15 cellular contexts compared by ENCODE assay signal in the genomic region with DNA sequence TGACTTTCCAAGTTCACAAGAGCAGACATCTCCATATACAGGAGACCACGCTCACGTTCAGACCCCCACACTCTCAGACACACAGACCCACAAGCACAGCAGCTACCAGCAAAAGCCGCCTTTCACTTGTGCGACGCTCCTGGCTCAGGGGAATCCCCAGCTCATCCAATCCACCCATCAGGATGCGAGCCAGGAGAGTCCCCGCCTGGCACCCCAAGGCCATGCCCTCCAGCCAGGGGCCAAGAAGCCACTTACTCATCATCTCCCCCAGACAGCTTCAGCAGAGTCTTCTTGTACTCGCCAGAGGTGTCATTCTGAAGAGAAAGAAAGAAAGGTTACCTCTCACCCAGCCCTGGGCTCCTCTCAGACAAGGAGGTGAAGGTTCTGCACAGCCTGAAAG. TPM values are rescaled to one million over a fixed set of nuclear protein-coding genes. Genes with fewer than 3 reads are reported as not detected.
DNase-seq lines count a peak whose midpoint lies in the region; ATAC-seq and TF ChIP-seq lines count a peak whose summit lies in the region.
"Had no signal": no experiment of that assay in that cellular context is flagged by ENCODE, and none has a peak within 500 bp of the region (broad histone marks: within the 10 kb centered on the region; RNA-seq: fewer than 3 reads in every experiment).

No MANE protein-coding gene starts in this region.

- POLR2A ChIA-PET in activated CD8-positive, alpha-beta T cell treated with anti-CD3 and anti-CD28 coated beads for 36 hours (lab: Charles Lee) = interaction anchor here (1.2 to 1.9 kb wide), 3 partner anchors 10 to 17 kb away, joined by 4 to 6 read pairs (median 5); no protein-coding TSS in a partner anchor

- TF ChIP-seq CTCF in activated CD8-positive, alpha-beta T cell treated with anti-CD3 and anti-CD28 coated beads for 36 hours (IDR thresholded peaks at IDR 0.05) = no peak

- H3K4me3 Mint-ChIP-seq in stimulated activated naive CD8-positive, alpha-beta T cell treated with anti-CD3 and anti-CD28 coated beads, Interleukin-15, Interleukin-2, amounts not matched to agents 100 ng/mL and 50 ng/mL, for 24 hours = no peak overlapping the region
- H3K4me3 Mint-ChIP-seq in activated CD8-positive, alpha-beta T cell treated with anti-CD3 and anti-CD28 coated beads for 36 hours = no peak overlapping the region
- H3K4me3 Mint-ChIP-seq in memory B cell = no peak overlapping the region
- H3K4me3 Mint-ChIP-seq: mesothelial cell of epicardium had no signal

- CTCF ChIA-PET in activated CD8-positive, alpha-beta T cell treated with anti-CD3 and anti-CD28 coated beads for 36 hours (lab: Charles Lee) = interaction anchor here (3.0 to 9.4 kb wide), 6 partner anchors 11 to 112 kb away, joined by 26 to 413 read pairs (median 106); no protein-coding TSS in a partner anchor

- H3K9me3 Mint-ChIP-seq in stimulated activated naive CD8-positive, alpha-beta T cell treated with anti-CD3 and anti-CD28 coated beads, Interleukin-15, Interleukin-2, amounts not matched to agents 100 ng/mL and 50 ng/mL, for 24 hours = no peaks in the 10 kb centered on the region
- H3K9me3 Mint-ChIP-seq in activated CD8-positive, alpha-beta T cell treated with anti-CD3 and anti-CD28 coated beads for 36 hours = no peaks in the 10 kb centered on the region
- H3K9me3 Mint-ChIP-seq in memory B cell = no peaks in the 10 kb centered on the region
- H3K9me3 Mint-ChIP-seq: mesothelial cell of epicardium had no signal

- no peak for ATAC-seq in stimulated activated naive CD8-positive, alpha-beta T cell treated with anti-CD3 and anti-CD28 coated beads, Interleukin-15, Interleukin-2, amounts not matched to agents 100 U/mL and 50 U/mL, for 24 hours
- peak; percentile 6 for ATAC-seq in activated CD8-positive, alpha-beta T cell treated with anti-CD3 and anti-CD28 coated beads for 36 hours
- no peak for ATAC-seq in memory B cell (ENCODE audit: low read depth)
- no peak for ATAC-seq in GM19351 (IDR thresholded peaks at IDR 0.05; ENCODE audit: unreplicated experiment)
- ATAC-seq: left lobe of liver, SK-N-SH treated with all-trans-retinoic acid at 6 μM for 48 hours had no signal

- DNase-seq in stimulated activated naive CD8-positive, alpha-beta T cell treated with anti-CD3 and anti-CD28 coated beads, Interleukin-15, Interleukin-2, amounts not matched to agents 100 U/mL and 50 U/mL, for 24 hours = no peak
- no peak for DNase-seq in activated CD8-positive, alpha-beta T cell treated with anti-CD3 and anti-CD28 coated beads for 36 hours
- DNase-seq in memory B cell (ENCODE audit: low spot score in 2 of 2) = no peak
- no peak for DNase-seq in NCI-H2107 (lab: John Stamatoyannopoulos, UW)
- DNase-seq in head of caudate nucleus = no peak
- DNase-seq: Caco-2; effector memory CD4-positive, alpha-beta T cell; IMR-90; MM.1S; stimulated activated CD8-positive, alpha-beta memory T cell treated with anti-CD3 and anti-CD28 coated beads, Interleukin-4, amount 100 ng/mL, for 48 hours had no signal

- peaks cover 90% of the 10 kb centered on the region for H3K36me3 Mint-ChIP-seq in stimulated activated naive CD8-positive, alpha-beta T cell treated with anti-CD3 and anti-CD28 coated beads, Interleukin-15, Interleukin-2, amounts not matched to agents 100 ng/mL and 50 ng/mL, for 24 hours (ENCODE audit: low read depth)
- peaks cover 88% of the 10 kb centered on the region for H3K36me3 Mint-ChIP-seq in activated CD8-positive, alpha-beta T cell treated with anti-CD3 and anti-CD28 coated beads for 36 hours (ENCODE audit: low read depth)
- peaks cover 46% of the 10 kb centered on the region for H3K36me3 Mint-ChIP-seq in memory B cell

- peaks cover 97% of the 10 kb centered on the region for H3K4me1 Mint-ChIP-seq in stimulated activated naive CD8-positive, alpha-beta T cell treated with anti-CD3 and anti-CD28 coated beads, Interleukin-15, Interleukin-2, amounts not matched to agents 100 ng/mL and 50 ng/mL, for 24 hours (ENCODE audit: low read depth)
- peaks cover 82% of the 10 kb centered on the region for H3K4me1 Mint-ChIP-seq in activated CD8-positive, alpha-beta T cell treated with anti-CD3 and anti-CD28 coated beads for 36 hours (ENCODE audit: low read depth)
- peaks cover 47% of the 10 kb centered on the region for H3K4me1 Mint-ChIP-seq in memory B cell
- H3K4me1 Mint-ChIP-seq: mesothelial cell of epicardium had no signal

- intact Hi-C loops in activated CD8-positive, alpha-beta T cell treated with anti-CD3 and anti-CD28 coated beads for 36 hours (cut with micrococcal nuclease) = no loop called here
- intact Hi-C loops in head of caudate nucleus (cut with DNase I) = loop anchor here (5.0 kb wide), 1 partner anchor 34 kb away; no protein-coding TSS in a partner anchor

- no peaks in the 10 kb centered on the region for H3K27me3 Mint-ChIP-seq in stimulated activated naive CD8-positive, alpha-beta T cell treated with anti-CD3 and anti-CD28 coated beads, Interleukin-15, Interleukin-2, amounts not matched to agents 100 ng/mL and 50 ng/mL, for 24 hours
- H3K27me3 Mint-ChIP-seq in activated CD8-positive, alpha-beta T cell treated with anti-CD3 and anti-CD28 coated beads for 36 hours = no peaks in the 10 kb centered on the region
- H3K27me3 Mint-ChIP-seq in memory B cell = no peaks in the 10 kb centered on the region

- peak overlapping the region; percentile 81 for H3K27ac Mint-ChIP-seq in stimulated activated naive CD8-positive, alpha-beta T cell treated with anti-CD3 and anti-CD28 coated beads, Interleukin-15, Interleukin-2, amounts not matched to agents 100 ng/mL and 50 ng/mL, for 24 hours
- peak overlapping the region; percentile 65 for H3K27ac Mint-ChIP-seq in activated CD8-positive, alpha-beta T cell treated with anti-CD3 and anti-CD28 coated beads for 36 hours
- H3K27ac Mint-ChIP-seq in memory B cell = peak overlapping the region; percentile 90
- H3K27ac Mint-ChIP-seq: mesothelial cell of epicardium had no signal

RNA-seq across cellular contexts. Expression of gene ANXA6, which starts 29.7 kb away (rescaled TPM):
- 100 to 1,000 TPM; 328 to 336 TPM for total RNA-seq in activated CD8-positive, alpha-beta T cell treated with anti-CD3 and anti-CD28 coated beads for 36 hours

RNA-seq across cellular contexts. Expression of gene TNIP1, which starts 47.1 kb away (rescaled TPM):
- 100 to 1,000 TPM; 222 TPM for total RNA-seq in activated CD8-positive, alpha-beta T cell treated with anti-CD3 and anti-CD28 coated beads for 36 hours
